27 cellular contexts compared by ENCODE assay signal in the genomic region with DNA sequence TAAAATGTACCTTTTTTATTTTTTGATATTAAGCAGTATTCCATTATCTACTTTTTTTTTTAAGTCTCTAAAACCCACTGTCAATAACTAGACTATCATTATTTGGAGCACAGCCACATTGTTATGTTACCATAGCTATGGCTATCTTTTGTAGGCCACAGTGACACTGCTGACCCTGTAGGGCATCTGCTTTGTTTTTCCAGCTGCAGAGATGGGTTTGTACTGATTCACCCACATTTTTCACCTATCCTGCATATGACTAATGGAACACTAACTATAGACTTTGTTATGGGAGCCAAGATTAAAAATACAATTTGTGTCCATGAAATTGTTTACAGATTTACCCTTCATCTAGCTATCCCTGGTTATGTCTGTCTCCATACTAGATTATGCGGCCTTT. TPM values are rescaled to one million over a fixed set of nuclear protein-coding genes. Genes with fewer than 3 reads are reported as not detected.
DNase-seq lines count a peak whose midpoint lies in the region; ATAC-seq, FAIRE-seq and TF ChIP-seq lines count a peak whose summit lies in the region.
"Had no signal": no experiment of that assay in that cellular context is flagged by ENCODE, and none has a peak within 500 bp of the region (broad histone marks: within the 10 kb centered on the region; RNA-seq: fewer than 3 reads in every experiment).

No MANE protein-coding gene starts in this region.

- FAIRE-seq in H54 (lab: Jason Lieb, UNC): peak; percentile 69
- FAIRE-seq: endometrium had no signal

- H3K4me3 ChIP-seq in choroid plexus epithelial cell (ENCODE audit: low read depth, low read length) (no peak overlapping the region), WERI-Rb-1 (ENCODE audit: low read depth, low read length) (no peak overlapping the region)
- H3K4me3 ChIP-seq: lung, neural progenitor cell, psoas muscle, SK-N-MC had no signal

- no peaks in the 10 kb centered on the region for H3K36me3 ChIP-seq in WERI-Rb-1
- H3K36me3 ChIP-seq: neural progenitor cell had no signal

- no peaks in the 10 kb centered on the region for H3K9me3 Mint-ChIP-seq in stimulated activated memory B cell treated with anti-CD40 and anti-IgM and Interleukin-4, amounts not matched to agents 10 μg/mL and 1 μg/mL and 100 μg/mL, for 72 hours
- H3K9me3 Mint-ChIP-seq: activated T-cell treated with anti-CD3 and anti-CD28 coated beads, Interleukin-2, amount 50 U/mL, for 4 hours; CD8-positive, alpha-beta T cell had no signal

- H3K4me1 Mint-ChIP-seq in stimulated activated memory B cell treated with anti-CD40 and anti-IgM and Interleukin-4, amounts not matched to agents 10 μg/mL and 1 μg/mL and 100 μg/mL, for 72 hours: no peaks in the 10 kb centered on the region

- no peak overlapping the region for H3K27ac ChIP-seq in WERI-Rb-1
- H3K27ac ChIP-seq: neural progenitor cell, psoas muscle, SK-N-MC had no signal

- H3K27me3 Mint-ChIP-seq in stimulated activated memory B cell treated with anti-CD40 and anti-IgM and Interleukin-4, amounts not matched to agents 10 μg/mL and 1 μg/mL and 100 μg/mL, for 72 hours: no peaks in the 10 kb centered on the region

- H3K9me3 ChIP-seq in WERI-Rb-1 (ENCODE audit: severe bottlenecking): no peaks in the 10 kb centered on the region
- H3K9me3 ChIP-seq: psoas muscle had no signal

- TF ChIP-seq CTCF in choroid plexus epithelial cell (conservative IDR thresholded peaks at IDR 0.05; ENCODE audit: low read depth, low read length) (no peak), WERI-Rb-1 (IDR thresholded peaks at IDR 0.05; ENCODE audit: low read depth, low read length) (no peak)

- H3K27ac Mint-ChIP-seq in stimulated activated memory B cell treated with anti-CD40 and anti-IgM and Interleukin-4, amounts not matched to agents 10 μg/mL and 1 μg/mL and 100 μg/mL, for 72 hours: no peak overlapping the region
- H3K27ac Mint-ChIP-seq: CD8-positive, alpha-beta T cell; neural progenitor cell had no signal

- no peak for TF ChIP-seq POLR2A in H54 (IDR thresholded peaks at IDR 0.05; ENCODE audit: low read depth, low read length)

- no peak for ATAC-seq in stimulated activated memory B cell treated with anti-CD40 and anti-IgM and Interleukin-4, amounts not matched to agents 10 μg/mL and 1 μg/mL and 100 μg/mL, for 72 hours
- ATAC-seq: activated T-cell treated with anti-CD3 and anti-CD28 coated beads, Interleukin-2, amount 50 U/mL, for 4 hours; CD8-positive, alpha-beta T cell; psoas muscle had no signal

- no peaks in the 10 kb centered on the region for H3K27me3 ChIP-seq in WERI-Rb-1 (ENCODE audit: insufficient read depth, low read depth, severe bottlenecking)
- H3K27me3 ChIP-seq: neural progenitor cell had no signal

- peaks cover 26% of the 10 kb centered on the region for H3K36me3 Mint-ChIP-seq in stimulated activated memory B cell treated with anti-CD40 and anti-IgM and Interleukin-4, amounts not matched to agents 10 μg/mL and 1 μg/mL and 100 μg/mL, for 72 hours

- DNase-seq in H54 (ENCODE audit: insufficient read length, low spot score) (no peak), NCI-H226 (peak; percentile 33), choroid plexus epithelial cell (ENCODE audit: low read depth) (peak; percentile 37), myocyte (ENCODE audit: low read depth) (peak; percentile 30), WERI-Rb-1 (no peak), CD1c-positive myeloid dendritic cell (ENCODE audit: extremely low spot score) (no peak)
- DNase-seq: activated CD4-positive, alpha-beta T cell treated with anti-CD3 and anti-CD28 coated beads for 4 hours; activated T-cell treated with anti-CD3 and anti-CD28 coated beads, Interleukin-2, amount 50 U/mL, for 4 hours; CD8-positive, alpha-beta T cell; cortex of kidney; DMS153; glutamatergic neuron; KBM-7; NCI-H1694 treated with DMSO at 0.1 percent for 48 hours; NCI-H2171; NCI-H526; psoas muscle; RPMI8226; T-helper 2 cell had no signal

- H3K4me3 Mint-ChIP-seq in stimulated activated memory B cell treated with anti-CD40 and anti-IgM and Interleukin-4, amounts not matched to agents 10 μg/mL and 1 μg/mL and 100 μg/mL, for 72 hours: no peak overlapping the region
- H3K4me3 Mint-ChIP-seq: activated T-cell treated with anti-CD3 and anti-CD28 coated beads, Interleukin-2, amount 50 U/mL, for 4 hours; CD8-positive, alpha-beta T cell; neural progenitor cell had no signal

RNA-seq across cellular contexts. Expression of a gene that starts 21.6 kb away (rescaled TPM):
- 0.62 TPM in 1 of 2 replicates, not detected in the other for total RNA-seq in myocyte
- 0.20 TPM for polyA plus RNA-seq in myocyte (2012)
- total RNA-seq: activated T-cell treated with anti-CD3 and anti-CD28 coated beads, Interleukin-2, amount 50 U/mL, for 4 hours; CD8-positive, alpha-beta T cell; kidney epithelial cell; psoas muscle; skeletal muscle tissue had no signal
- polyA plus RNA-seq: fibroblast of lung, psoas muscle had no signal

Comparison
In these comparisons a context has a peak if more than half of its experiments do, and no peak if none do; other contexts are left out.
1. DNase-seq: peak in NCI-H226 (single experiment), choroid plexus epithelial cell (single experiment) and myocyte (single experiment); none in H54 (single experiment), WERI-Rb-1 (single experiment) and CD1c-positive myeloid dendritic cell (single experiment).